24 cellular contexts compared by ENCODE assay signal in genomic region chr2:131050896-131051295, GRCh38.
"Had no signal": no experiment of that assay in that cellular context is flagged by ENCODE, and none has a peak within 500 bp of the region (broad histone marks: within the 10 kb centered on the region; RNA-seq: fewer than 3 reads in every experiment).

No MANE protein-coding gene starts in this region.

- H3K27me3 ChIP-seq: brain microvascular endothelial cell, heart right ventricle, left lung, suprapubic skin, tibial nerve had no signal

- H3K9me3 Mint-ChIP-seq: activated naive CD4-positive, alpha-beta T cell treated with anti-CD3 and anti-CD28 coated beads, Interleukin-2, amount 50 U/mL, for 24 hours; effector memory CD8-positive, alpha-beta T cell; mesothelial cell of epicardium; natural killer cell; stimulated activated naive CD8-positive, alpha-beta T cell treated with anti-CD3 and anti-CD28 coated beads, Interleukin-15, amount 100 ng/mL, for 72 hours; T-cell; T-helper 2 cell treated with Interferon-gamma antibody and Interleukin-4, amounts not matched to agents 5 μg/mL and 100 μg/mL, for 36 hours had no signal

- H3K27me3 Mint-ChIP-seq: activated naive CD4-positive, alpha-beta T cell treated with anti-CD3 and anti-CD28 coated beads, Interleukin-2, amount 50 U/mL, for 24 hours; effector memory CD8-positive, alpha-beta T cell; stimulated activated naive CD8-positive, alpha-beta T cell treated with anti-CD3 and anti-CD28 coated beads, Interleukin-15, amount 100 ng/mL, for 72 hours; T-cell had no signal

- DNase-seq: activated CD4-positive, alpha-beta T cell treated with anti-CD3 and anti-CD28 coated beads, Interleukin-2, amount 50 U/mL, for 4 hours; activated CD8-positive, alpha-beta memory T cell treated with anti-CD3 and anti-CD28 coated beads for 24 hours; activated effector memory CD4-positive, alpha-beta T cell treated with anti-CD3 and anti-CD28 coated beads, Interleukin-2, amount 50 U/mL, for 16 hours; aorta; brain microvascular endothelial cell; central memory CD4-positive, alpha-beta T cell; effector memory CD8-positive, alpha-beta T cell; heart right ventricle; left lung; natural killer cell; stimulated activated CD4-positive, alpha-beta T cell treated with anti-CD3 and anti-CD28 coated beads, Interleukin-1b, Interleukin-23, amount 100 ng/mL, for 48 hours; stimulated activated naive CD8-positive, alpha-beta T cell treated with anti-CD3 and anti-CD28 coated beads, Interleukin-15, amount 100 ng/mL, for 72 hours; T-cell had no signal

- H3K4me3 Mint-ChIP-seq: activated naive CD4-positive, alpha-beta T cell treated with anti-CD3 and anti-CD28 coated beads, Interleukin-2, amount 50 U/mL, for 24 hours; effector memory CD8-positive, alpha-beta T cell; mesothelial cell of epicardium; natural killer cell; stimulated activated naive CD8-positive, alpha-beta T cell treated with anti-CD3 and anti-CD28 coated beads, Interleukin-15, amount 100 ng/mL, for 72 hours; T-cell; T-helper 2 cell treated with Interferon-gamma antibody and Interleukin-4, amounts not matched to agents 5 μg/mL and 100 μg/mL, for 36 hours had no signal

- H3K4me3 ChIP-seq: heart right ventricle, left lung, lung, skin epidermis, suprapubic skin, tibial nerve had no signal

- H3K27ac ChIP-seq: brain microvascular endothelial cell, heart right ventricle, left lung, skin epidermis, suprapubic skin, tibial nerve, VCaP had no signal

- H3K27ac Mint-ChIP-seq: activated naive CD4-positive, alpha-beta T cell treated with anti-CD3 and anti-CD28 coated beads, Interleukin-2, amount 50 U/mL, for 24 hours; mesothelial cell of epicardium; T-cell; T-helper 2 cell treated with Interferon-gamma antibody and Interleukin-4, amounts not matched to agents 5 μg/mL and 100 μg/mL, for 36 hours had no signal

- H3K4me1 Mint-ChIP-seq: mesothelial cell of epicardium had no signal

- ATAC-seq: activated CD4-positive, CD25-positive, alpha-beta regulatory T cell treated with anti-CD3 and anti-CD28 coated beads, Interleukin-2, amount 50 U/mL, for 24 hours; effector memory CD8-positive, alpha-beta T cell; heart right ventricle; left lung; natural killer cell; right cardiac atrium; SK-N-SH treated with all-trans-retinoic acid at 6 μM for 48 hours; stimulated activated naive CD8-positive, alpha-beta T cell treated with anti-CD3 and anti-CD28 coated beads, Interleukin-15, amount 100 ng/mL, for 72 hours; T-cell had no signal
